Comparison of ENCODE assay signal across 11 cellular contexts in the genomic region with DNA sequence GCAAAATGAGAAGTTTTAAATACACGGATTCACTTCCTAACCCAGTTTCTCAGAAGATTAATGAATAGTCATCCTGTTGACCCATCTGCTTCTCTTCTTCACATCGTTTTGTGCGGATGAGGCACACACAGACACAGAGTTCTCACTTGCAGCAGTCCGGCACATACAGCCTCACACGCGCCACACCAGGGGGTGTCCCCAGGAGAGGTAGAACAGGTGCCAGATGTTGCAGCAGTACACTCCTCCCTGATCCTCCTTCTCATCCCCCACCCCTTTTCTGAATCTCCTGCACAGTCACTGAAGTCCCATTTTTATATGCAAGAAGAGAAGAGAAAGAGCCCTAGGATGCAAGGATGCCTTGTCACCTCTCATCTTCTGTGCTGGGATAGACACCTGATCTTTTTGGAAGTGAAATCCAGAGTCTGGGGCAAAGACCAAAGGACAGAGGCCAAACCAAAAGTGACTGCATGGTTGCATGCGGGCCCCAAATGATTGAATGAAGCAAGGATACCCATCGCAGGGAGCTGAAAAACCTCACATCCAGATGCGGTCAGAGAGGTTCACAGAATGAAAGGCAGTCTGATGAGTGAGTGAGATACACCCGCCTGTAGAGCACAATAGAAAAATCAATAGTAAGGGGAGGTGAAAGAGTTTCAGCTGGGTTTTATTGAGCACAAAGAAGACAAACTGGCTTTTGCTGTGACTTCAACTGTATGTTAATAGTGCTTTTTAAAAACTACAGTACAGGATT. TPM values are rescaled to one million over a fixed set of nuclear protein-coding genes. Genes with fewer than 3 reads are reported as not detected.
DNase-seq lines count a peak whose midpoint lies in the region; ATAC-seq and TF ChIP-seq lines count a peak whose summit lies in the region.
"Had no signal": no experiment of that assay in that cellular context is flagged by ENCODE, and none has a peak within 500 bp of the region (broad histone marks: within the 10 kb centered on the region; RNA-seq: fewer than 3 reads in every experiment).

No MANE protein-coding gene starts in this region.

- no peak overlapping the region for H3K4me2 ChIP-seq in PC-3 (ENCODE audit: low read length)

- no TSS peak for BruUV-seq in PC-3 (replicated peaks; lab: Mats Ljungman, UMichigan)

- no peak overlapping the region for H2AFZ ChIP-seq in PC-3 (ENCODE audit: low read length)

- DNase-seq in NCI-H1417 (lab: John Stamatoyannopoulos, UW), result peak; percentile 49 to 85 (median 66)
- no peak for DNase-seq in NCI-H1417 treated with DMSO at 0.1 percent for 48 hours (lab: John Stamatoyannopoulos, UW)
- DNase-seq in PC-3, result peak; percentile 7
- DNase-seq in NCI-H226, result no peak
- no peak for DNase-seq in stimulated activated CD4-positive, alpha-beta T cell treated with anti-CD3 and anti-CD28 coated beads, Interleukin-15, amount 100 ng/mL, for 24 hours
- no peak for DNase-seq in hippocampal formation (lab: John Stamatoyannopoulos, UW)
- DNase-seq: activated gamma-delta T cell treated with Interleukin-2 at 50 U/mL for 16 hours; stimulated activated naive CD8-positive, alpha-beta T cell treated with anti-CD3 and anti-CD28 coated beads, Interleukin-15, Interleukin-2, amounts not matched to agents 100 U/mL and 50 U/mL, for 24 hours had no signal

- intact Hi-C loops in PC-3 (cut with micrococcal nuclease), result no loop called here

- H3K4me1 ChIP-seq in PC-3 (ENCODE audit: insufficient read depth, low read length) (no peaks in the 10 kb centered on the region; the same call in 1 of the 2 replicates), iPS-15b (ENCODE audit: control insufficient read depth, insufficient read depth, low read length) (peaks cover 79% of the 10 kb centered on the region)

- H3F3A ChIP-seq in PC-3 (ENCODE audit: low read length, unreplicated experiment), result no peaks in the 10 kb centered on the region

- no peaks in the 10 kb centered on the region for H3K79me2 ChIP-seq in PC-3 (ENCODE audit: low read length)

- H3K9me3 ChIP-seq in PC-3 (ENCODE audit: low read length), result no peaks in the 10 kb centered on the region
- no peaks in the 10 kb centered on the region for H3K9me3 ChIP-seq in iPS-15b (ENCODE audit: control insufficient read depth, insufficient read depth, low read length)

- H3K9me2 ChIP-seq in PC-3 (replicated peaks; ENCODE audit: low read length), result no peaks in the 10 kb centered on the region

- POLR2A ChIA-PET in PC-3 (lab: Charles Lee; ENCODE audit: unreplicated experiment), result no interaction called here

- H4K20me1 ChIP-seq in PC-3 (ENCODE audit: low read length), result no peaks in the 10 kb centered on the region

- CTCF ChIA-PET in PC-3 (lab: Charles Lee), result interaction anchor here (0.6 kb wide), 1 partner anchor 29 kb away, joined by 4 read pairs; a partner anchor contains a TSS

- no peaks in the 10 kb centered on the region for H3K27me3 ChIP-seq in PC-3 (ENCODE audit: low read length)
- no peaks in the 10 kb centered on the region for H3K27me3 ChIP-seq in iPS-15b (ENCODE audit: control insufficient read depth, insufficient read depth, low read length)

- ATAC-seq in PC-3, result peak; percentile 70
- ATAC-seq: Panc1; stimulated activated naive CD8-positive, alpha-beta T cell treated with anti-CD3 and anti-CD28 coated beads, Interleukin-15, Interleukin-2, amounts not matched to agents 100 U/mL and 50 U/mL, for 24 hours had no signal

- H3K27ac ChIP-seq in PC-3 (ENCODE audit: low read length) (no peak overlapping the region), temporal lobe (ENCODE audit: low read depth, low read length) (peak overlapping the region; percentile 38)

- H3K36me3 ChIP-seq in PC-3 (ENCODE audit: low read depth, low read length) (no peaks in the 10 kb centered on the region), iPS-15b (ENCODE audit: control insufficient read depth, insufficient read depth, low read length) (no peaks in the 10 kb centered on the region)

- H3K9ac ChIP-seq in PC-3 (ENCODE audit: low read length) (no peak overlapping the region), iPS-15b (ENCODE audit: low read depth, low read length) (peak overlapping the region; percentile 47)

- TF ChIP-seq CTCF in PC-3 (conservative IDR thresholded peaks at IDR 0.05; ENCODE audit: low read depth, low read length), result no peak

- H3K4me3 ChIP-seq in PC-3 (ENCODE audit: low read length), result no peak overlapping the region
- peak overlapping the region; percentile 24 for H3K4me3 ChIP-seq in iPS-15b (ENCODE audit: low read depth, low read length)

RNA-seq across cellular contexts. Expression of a gene that starts 28.8 kb away (rescaled TPM):
- total RNA-seq in PC-3 (2014; rRNA removed) (8.4 and 9.8 TPM in 2 replicates), temporal lobe (238 TPM)

Comparison
In these comparisons a context has a peak if more than half of its experiments do, and no peak if none do; other contexts are left out.
1. DNase-seq: peak in NCI-H1417 (3 of 3) and PC-3 (single experiment); none in NCI-H1417 treated with DMSO at 0.1 percent for 48 hours (single experiment), NCI-H226 (single experiment), stimulated activated CD4-positive, alpha-beta T cell treated with anti-CD3 and anti-CD28 coated beads, Interleukin-15, amount 100 ng/mL, for 24 hours (single experiment) and hippocampal formation (0 of 2).
2. RNA of a gene that starts 28.8 kb away (total RNA-seq): 238 TPM in temporal lobe (single experiment); 8.4 to 9.8 TPM in PC-3; every median in the first group is over 10 times any median in the second.